Comparison of ENCODE assay signal across 19 cellular contexts in genomic region chr7:34530211-34530610, GRCh38.
DNase-seq lines count a peak whose midpoint lies in the region; ATAC-seq and TF ChIP-seq lines count a peak whose summit lies in the region.
"Had no signal": no experiment of that assay in that cellular context is flagged by ENCODE, and none has a peak within 500 bp of the region (broad histone marks: within the 10 kb centered on the region; RNA-seq: fewer than 3 reads in every experiment).

No MANE protein-coding gene starts in this region.

- DNase-seq in A172 (ENCODE audit: low spot score) (peak; percentile 46), GM23338 (ENCODE audit: low spot score) (no peak), mammary epithelial cell (peak; percentile 1), kidney tubule cell (ENCODE audit: low spot score) (peak; percentile 47), MM.1S (no peak), activated gamma-delta T cell treated with Interleukin-2 at 50 U/mL for 16 hours (no peak)
- DNase-seq: BE2C, DMS79 treated with DMSO at 0.1 percent for 48 hours, Karpas-422, NCI-H1436 treated with DMSO at 0.1 percent for 48 hours, NCI-H2029, NCI-H2227 treated with DMSO at 0.1 percent for 48 hours, NCI-H510A treated with DMSO at 0.1 percent for 48 hours, NCI-H748 treated with DMSO at 0.1 percent for 48 hours, PC-9 had no signal

- 0 out of 2 replicates have a peak overlapping the region, but pooled peaks have one; percentile 40 for H2AFZ ChIP-seq in GM23338
- no peak overlapping the region for H2AFZ ChIP-seq in mammary epithelial cell (ENCODE audit: low read depth, low read length)
- H2AFZ ChIP-seq in MM.1S (ENCODE audit: low read length), result no peak overlapping the region
- H2AFZ ChIP-seq: PC-9 had no signal

- no peak overlapping the region for H3K27ac Mint-ChIP-seq in GM23338

- no peak overlapping the region for H3K27ac ChIP-seq in GM23338 (ENCODE audit: low read depth)
- no peak overlapping the region for H3K27ac ChIP-seq in mammary epithelial cell (ENCODE audit: insufficient read depth, low read depth, low read length)
- H3K27ac ChIP-seq in MM.1S (ENCODE audit: low read length), result no peak overlapping the region
- H3K27ac ChIP-seq: PC-9 had no signal

- no peaks in the 10 kb centered on the region for H3K79me2 ChIP-seq in GM23338 (replicated peaks; ENCODE audit: insufficient read depth)
- no peaks in the 10 kb centered on the region for H3K79me2 ChIP-seq in mammary epithelial cell (ENCODE audit: insufficient read depth, low read length)
- no peaks in the 10 kb centered on the region for H3K79me2 ChIP-seq in MM.1S (ENCODE audit: low read length)

- H3K36me3 Mint-ChIP-seq in GM23338 (ENCODE audit: low read depth), result no peaks in the 10 kb centered on the region

- no peaks in the 10 kb centered on the region for H3K4me1 ChIP-seq in GM23338 (ENCODE audit: insufficient read depth)
- no peaks in the 10 kb centered on the region for H3K4me1 ChIP-seq in mammary epithelial cell (ENCODE audit: insufficient read depth, low read length)
- H3K4me1 ChIP-seq in MM.1S (ENCODE audit: low read length), result no peaks in the 10 kb centered on the region
- H3K4me1 ChIP-seq: BE2C, HAP-1 had no signal

- H3K36me3 ChIP-seq in GM23338 (ENCODE audit: insufficient read depth), result no peaks in the 10 kb centered on the region
- no peaks in the 10 kb centered on the region for H3K36me3 ChIP-seq in mammary epithelial cell (ENCODE audit: insufficient read depth, low read length)
- no peaks in the 10 kb centered on the region for H3K36me3 ChIP-seq in MM.1S (replicated peaks; ENCODE audit: insufficient read depth, low read length)
- H3K36me3 ChIP-seq: BE2C, HAP-1 had no signal

- dilution Hi-C loops in mammary epithelial cell (cut with HindIII; ENCODE audit: low sequenced_read_pairs), result no loop called here

- no peaks in the 10 kb centered on the region for H3K9me2 ChIP-seq in GM23338 (ENCODE audit: insufficient read depth)
- H3K9me2 ChIP-seq in MM.1S (replicated peaks; ENCODE audit: insufficient read depth, low read length), result no peaks in the 10 kb centered on the region

- TF ChIP-seq CTCF in GM23338 (conservative IDR thresholded peaks at IDR 0.05; ENCODE audit: low read depth in 2 of 2) (no peak), mammary epithelial cell (conservative IDR thresholded peaks at IDR 0.05 in 1 of 2, IDR thresholded peaks at IDR 0.05 in 1 of 2; ENCODE audit: extremely low read depth in 1 of 2, insufficient read depth in 1 of 2, low read depth in 1 of 2, low read length in 2 of 2) (no peak), MM.1S (IDR thresholded peaks at IDR 0.05; ENCODE audit: low read length) (no peak)

- H3K4me2 ChIP-seq in GM23338 (no peak overlapping the region), mammary epithelial cell (ENCODE audit: insufficient read depth, low read depth, low read length) (no peak overlapping the region), MM.1S (ENCODE audit: low read depth, low read length) (no peak overlapping the region)
- H3K4me2 ChIP-seq: PC-9 had no signal

- in situ Hi-C loops in mammary epithelial cell (cut with MboI; ENCODE audit: low sequenced_read_pairs in 2 of 2), result no loop called here

- H4K20me1 ChIP-seq in GM23338 (replicated peaks; ENCODE audit: insufficient read depth) (no peaks in the 10 kb centered on the region), mammary epithelial cell (ENCODE audit: insufficient read depth, low read length) (no peaks in the 10 kb centered on the region), MM.1S (ENCODE audit: insufficient read depth, low read length) (no peaks in the 10 kb centered on the region)

- no TSS peak for BruUV-seq in mammary epithelial cell (replicated peaks; lab: Mats Ljungman, UMichigan)

- no peaks in the 10 kb centered on the region for H3K9me3 ChIP-seq in mammary epithelial cell (replicated peaks; ENCODE audit: insufficient read depth, low read length)
- H3K9me3 ChIP-seq in MM.1S (replicated peaks; ENCODE audit: insufficient read depth, low read length), result no peaks in the 10 kb centered on the region
- H3K9me3 ChIP-seq: BE2C, HAP-1 had no signal

- H3F3A ChIP-seq in GM23338 (replicated peaks; ENCODE audit: low read depth) (no peaks in the 10 kb centered on the region), MM.1S (ENCODE audit: insufficient read depth, low read length) (no peaks in the 10 kb centered on the region)

- H3K27me3 ChIP-seq in GM23338 (ENCODE audit: insufficient read depth), result no peaks in the 10 kb centered on the region
- no peaks in the 10 kb centered on the region for H3K27me3 ChIP-seq in mammary epithelial cell (ENCODE audit: insufficient read depth, low read length)
- no peaks in the 10 kb centered on the region for H3K27me3 ChIP-seq in MM.1S (replicated peaks; ENCODE audit: insufficient read depth, low read length)
- H3K27me3 ChIP-seq: BE2C had no signal

- H3K4me3 Mint-ChIP-seq in GM23338, result no peak overlapping the region

- ATAC-seq in GM23338 (no peak), HG03378 (IDR thresholded peaks at IDR 0.05; ENCODE audit: unreplicated experiment) (no peak)
- ATAC-seq: GM12878, SK-N-SH treated with all-trans-retinoic acid at 6 μM for 48 hours had no signal

- peaks cover 7% of the 10 kb centered on the region; the same call in 1 of the 3 replicates for H3K9me3 Mint-ChIP-seq in GM23338

- intact Hi-C loops in mammary epithelial cell (cut with micrococcal nuclease), result no loop called here

- no peaks in the 10 kb centered on the region for H3K27me3 Mint-ChIP-seq in GM23338 (ENCODE audit: insufficient read depth, low read depth, poor library complexity)

- H3K9ac ChIP-seq in mammary epithelial cell (ENCODE audit: insufficient read depth, low read length) (no peak overlapping the region), MM.1S (ENCODE audit: low read length) (no peak overlapping the region)

- H3K4me1 Mint-ChIP-seq in GM23338, result no peaks in the 10 kb centered on the region

- CTCF ChIA-PET in mammary epithelial cell (lab: Charles Lee; ENCODE audit: low non-redundant PET), result no interaction called here

- no peak overlapping the region for H3K4me3 ChIP-seq in GM23338
- H3K4me3 ChIP-seq in mammary epithelial cell (replicated peaks in 1 of 3; ENCODE audit: insufficient read depth in 1 of 3, low read depth in 2 of 3, low read length in 3 of 3), result no peak overlapping the region
- no peak overlapping the region for H3K4me3 ChIP-seq in MM.1S (ENCODE audit: low read length)
- H3K4me3 ChIP-seq: GM12878, HAP-1, PC-9 had no signal

TF ChIP-seq in GM23338, 12 proteins besides CTCF, POLR2A, EP300 and RAD21 (continues in another document):
- no peak for TF ChIP-seq ZNF114 (CRISPR knock-in tag; IDR thresholded peaks at IDR 0.05)
- TF ChIP-seq NANOG (IDR thresholded peaks at IDR 0.05; ENCODE audit: borderline replicate concordance), result no peak
- TF ChIP-seq ETS1 (IDR thresholded peaks at IDR 0.05), result no peak
- no peak for TF ChIP-seq EZH2 (IDR thresholded peaks at IDR 0.05; ENCODE audit: low read depth, unreplicated experiment)
- TF ChIP-seq JUNB (IDR thresholded peaks at IDR 0.05; ENCODE audit: unreplicated experiment), result no peak
- no peak for TF ChIP-seq ZNF331 (CRISPR knock-in tag; IDR thresholded peaks at IDR 0.05; ENCODE audit: low read depth)
- TF ChIP-seq REST (IDR thresholded peaks at IDR 0.05; ENCODE audit: unreplicated experiment), result no peak
- no peak for TF ChIP-seq POLR2AphosphoS5 (IDR thresholded peaks at IDR 0.05; ENCODE audit: low read depth)
- TF ChIP-seq CREB1 (CRISPR knock-in tag; IDR thresholded peaks at IDR 0.05; ENCODE audit: low read depth), result no peak
- no peak for TF ChIP-seq EZH2phosphoT487 (IDR thresholded peaks at IDR 0.05; ENCODE audit: unreplicated experiment)

Comparison
In these comparisons a context has a peak if more than half of its experiments do, and no peak if none do; other contexts are left out.
1. DNase-seq: peak in A172 (single experiment), mammary epithelial cell (single experiment) and kidney tubule cell (single experiment); none in GM23338 (single experiment), MM.1S (single experiment) and activated gamma-delta T cell treated with Interleukin-2 at 50 U/mL for 16 hours (single experiment).